10 cellular contexts compared by ENCODE assay signal in the genomic region with DNA sequence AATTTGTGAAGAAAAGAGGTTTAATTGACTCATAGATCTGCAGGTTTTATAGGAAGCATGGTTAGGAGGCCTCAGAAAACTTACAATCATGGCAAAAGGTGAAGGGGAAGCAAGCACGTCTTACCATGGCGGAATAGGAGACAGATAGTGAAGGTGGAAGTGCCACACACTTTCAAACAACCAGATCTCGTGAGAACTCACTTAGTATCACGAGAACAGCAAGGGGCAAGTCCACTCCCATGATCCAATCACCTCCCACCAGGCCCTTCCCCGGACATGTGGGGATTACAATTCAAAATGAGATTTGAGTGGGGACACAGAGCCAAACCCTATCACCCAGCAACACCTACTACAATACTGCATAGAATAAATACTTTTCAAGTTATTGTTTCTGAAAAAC. TPM values are rescaled to one million over a fixed set of nuclear protein-coding genes. Genes with fewer than 3 reads are reported as not detected.
"Had no signal": no experiment of that assay in that cellular context is flagged by ENCODE, and none has a peak within 500 bp of the region (broad histone marks: within the 10 kb centered on the region; RNA-seq: fewer than 3 reads in every experiment).

No MANE protein-coding gene starts in this region.

- ATAC-seq: HCT116 had no signal

- H3K36me3 ChIP-seq: HAP-1 had no signal

- H3K9me3 ChIP-seq: HAP-1 had no signal

- H3K27me3 Mint-ChIP-seq: IgD-negative memory B cell had no signal

- H3K9me3 Mint-ChIP-seq: HFFc6, IgD-negative memory B cell had no signal

- H2AFZ ChIP-seq: GM23248 had no signal

- H3K27ac ChIP-seq: GM23248, HL-60 had no signal

- H3K4me1 ChIP-seq: HAP-1 had no signal

- H3K36me3 Mint-ChIP-seq: IgD-negative memory B cell had no signal

- DNase-seq: GM23248, H7, HFFc6, KG1 had no signal

- H3K9ac ChIP-seq: GM23248 had no signal

- H3K27ac Mint-ChIP-seq: HFFc6, IgD-negative memory B cell had no signal

- H3K4me3 ChIP-seq: GM23248, HAP-1 had no signal

- H3K4me3 Mint-ChIP-seq: HFFc6, IgD-negative memory B cell had no signal

RNA-seq across cellular contexts. Expression of gene SMIM28, which starts 19.0 kb away (rescaled TPM):
- total RNA-seq: GM23248, H4, HFFc6, HT1080 had no signal
- polyA plus RNA-seq: GM23248, IgD-negative memory B cell had no signal
